In genomic region chr15:69298697-69299441, GRCh38 we compare ENCODE assay signal across 8 cellular contexts. TPM values are rescaled to one million over a fixed set of nuclear protein-coding genes. Genes with fewer than 3 reads are reported as not detected.
DNase-seq lines count a peak whose midpoint lies in the region; ATAC-seq and TF ChIP-seq lines count a peak whose summit lies in the region.

TSS of gene PAQR5 (plus strand) at chr15:69298912. CDS start at chr15:69360081, 61,169 bp downstream.

- 2 to 3% methylated on average over 51 to 63 of the region's 74 CpGs for WGBS in mesodermal cell (ENCODE audit: insufficient coverage in 2 of 2), 2 experiments

- ATAC-seq in activated CD4-positive, alpha-beta T cell treated with anti-CD3 and anti-CD28 coated beads for 36 hours, result peak; percentile 88

- H3K27ac ChIP-seq in PC-9 (no peak within 1 kb of the TSS), duodenal mucosa (ENCODE audit: low read depth, low read length) (peak within 1 kb of the TSS; percentile 17), mesodermal cell (ENCODE audit: low read depth, low read length, severe bottlenecking) (no peak within 1 kb of the TSS)

- BruUV-seq in PC-9 (replicated peaks; lab: Mats Ljungman, UMichigan), result no TSS peak

- H3K4me1 ChIP-seq in PC-9 (replicated peaks; ENCODE audit: insufficient read depth), result peaks cover 8% of the 10 kb centered on the region
- H3K4me1 ChIP-seq in duodenal mucosa (ENCODE audit: control insufficient read depth in 1 of 2, insufficient read depth in 2 of 2, low read length in 2 of 2), result peaks cover 7 to 15% of the 10 kb centered on the region in 2 donors
- no peaks in the 10 kb centered on the region for H3K4me1 ChIP-seq in mesodermal cell (ENCODE audit: control insufficient read depth, insufficient read depth, low read length, poor library complexity, severe bottlenecking)

- POLR2A ChIA-PET in activated CD4-positive, alpha-beta T cell treated with anti-CD3 and anti-CD28 coated beads for 36 hours (lab: Charles Lee), result no interaction called here
- POLR2A ChIA-PET in PC-9 (lab: Charles Lee; ENCODE audit: unreplicated experiment), result no interaction called here
- POLR2A ChIA-PET in activated CD4-positive, alpha-beta memory T cell treated with anti-CD3 and anti-CD28 coated beads, Interleukin-2, amount 10 ng/mL, durations not matched to agents 7 days and 5 days (lab: Charles Lee), result no interaction called here

- H3K36me3 ChIP-seq in PC-9 (ENCODE audit: low read depth), result no peaks in the 10 kb centered on the region
- no peaks in the 10 kb centered on the region for H3K36me3 ChIP-seq in duodenal mucosa (ENCODE audit: control insufficient read depth in 1 of 2, insufficient read depth in 2 of 2, low read length in 2 of 2)
- no peaks in the 10 kb centered on the region for H3K36me3 ChIP-seq in mesodermal cell (ENCODE audit: control insufficient read depth, insufficient read depth, low read length)

- H3K27me3 Mint-ChIP-seq in activated CD4-positive, alpha-beta T cell treated with anti-CD3 and anti-CD28 coated beads for 36 hours, result peaks cover 48% of the 10 kb centered on the region
- H3K27me3 Mint-ChIP-seq in type B pancreatic cell, result peaks cover 63% of the 10 kb centered on the region
- H3K27me3 Mint-ChIP-seq in activated CD4-positive, alpha-beta memory T cell treated with anti-CD3 and anti-CD28 coated beads, Interleukin-2, amount 10 ng/mL, durations not matched to agents 7 days and 5 days, result peaks cover 49% of the 10 kb centered on the region

- CTCF ChIA-PET in activated CD4-positive, alpha-beta T cell treated with anti-CD3 and anti-CD28 coated beads for 36 hours (lab: Charles Lee), result interaction anchor here (0.7 kb wide), 1 partner anchor 152 kb away, joined by 3 read pairs; no protein-coding TSS in a partner anchor
- CTCF ChIA-PET in PC-9 (lab: Charles Lee), result interaction anchor here (0.6 kb wide), 1 partner anchor 51 kb away, joined by 4 read pairs; no protein-coding TSS in a partner anchor
- CTCF ChIA-PET in activated CD4-positive, alpha-beta memory T cell treated with anti-CD3 and anti-CD28 coated beads, Interleukin-2, amount 10 ng/mL, durations not matched to agents 7 days and 5 days (lab: Charles Lee), result no interaction called here

- intact Hi-C loops in activated CD4-positive, alpha-beta T cell treated with anti-CD3 and anti-CD28 coated beads for 36 hours (cut with DNase I, micrococcal nuclease), result loop anchor here in 1 of 2 experiments (2.0 kb wide), 1 partner anchor 138 kb away; the partner anchor contains the start of gene GLCE
- intact Hi-C loops in PC-9 (cut with micrococcal nuclease; ENCODE audit: unreplicated experiment), result loop anchor here (2.0 kb wide), 1 partner anchor 92 kb away; no protein-coding TSS in a partner anchor

- 0 out of 2 replicates have a peak, but pooled peaks cover 5% of the 10 kb centered on the region for H3K27me3 ChIP-seq in PC-9 (ENCODE audit: insufficient read depth, low read depth)
- H3K27me3 ChIP-seq in duodenal mucosa (ENCODE audit: control insufficient read depth in 1 of 2, insufficient read depth in 2 of 2, low read length in 2 of 2), result peaks cover 9 to 10% of the 10 kb centered on the region in 2 donors

- peak within 1 kb of the TSS; percentile 58; the same call in 1 of the 2 replicates for H3K4me3 ChIP-seq in PC-9
- peak within 1 kb of the TSS; percentile 45 to 66 for H3K4me3 ChIP-seq in duodenal mucosa (ENCODE audit: low read depth in 1 of 2, low read length in 2 of 2)
- peak within 1 kb of the TSS; percentile 43 for H3K4me3 ChIP-seq in mesodermal cell (ENCODE audit: extremely low read depth, insufficient read depth, low read length, poor library complexity, severe bottlenecking)

- H3K9me3 ChIP-seq in PC-9 (ENCODE audit: insufficient read depth, low read depth), result no peaks in the 10 kb centered on the region
- H3K9me3 ChIP-seq in duodenal mucosa (ENCODE audit: control insufficient read depth in 1 of 2, low read length in 2 of 2), result no peaks in the 10 kb centered on the region
- no peaks in the 10 kb centered on the region for H3K9me3 ChIP-seq in mesodermal cell (ENCODE audit: control insufficient read depth, low read length)

- H3K79me2 ChIP-seq in PC-9 (ENCODE audit: low read depth), result no peaks in the 10 kb centered on the region

- H2AFZ ChIP-seq in PC-9, result peak within 1 kb of the TSS; percentile 82; the same call in 1 of the 2 replicates

- no peaks in the 10 kb centered on the region for H3K9me3 Mint-ChIP-seq in activated CD4-positive, alpha-beta T cell treated with anti-CD3 and anti-CD28 coated beads for 36 hours (ENCODE audit: low read depth)
- H3K9me3 Mint-ChIP-seq in type B pancreatic cell, result no peaks in the 10 kb centered on the region
- H3K9me3 Mint-ChIP-seq in activated CD4-positive, alpha-beta memory T cell treated with anti-CD3 and anti-CD28 coated beads, Interleukin-2, amount 10 ng/mL, durations not matched to agents 7 days and 5 days, result no peaks in the 10 kb centered on the region

- H3F3A ChIP-seq in PC-9 (ENCODE audit: insufficient read depth, low read depth), result no peaks in the 10 kb centered on the region

- no peaks in the 10 kb centered on the region for H3K36me3 Mint-ChIP-seq in activated CD4-positive, alpha-beta T cell treated with anti-CD3 and anti-CD28 coated beads for 36 hours (ENCODE audit: low read depth)
- no peaks in the 10 kb centered on the region for H3K36me3 Mint-ChIP-seq in type B pancreatic cell
- H3K36me3 Mint-ChIP-seq in activated CD4-positive, alpha-beta memory T cell treated with anti-CD3 and anti-CD28 coated beads, Interleukin-2, amount 10 ng/mL, durations not matched to agents 7 days and 5 days (ENCODE audit: low read depth), result no peaks in the 10 kb centered on the region

- H3K4me2 ChIP-seq in PC-9, result peak within 1 kb of the TSS; percentile 72

- TF ChIP-seq CTCF in PC-9 (conservative IDR thresholded peaks at IDR 0.05), result no peak
- no peak for TF ChIP-seq CTCF in type B pancreatic cell (conservative IDR thresholded peaks at IDR 0.05)

- no peak within 1 kb of the TSS for H3K27ac Mint-ChIP-seq in activated CD4-positive, alpha-beta T cell treated with anti-CD3 and anti-CD28 coated beads for 36 hours
- H3K27ac Mint-ChIP-seq in type B pancreatic cell, result no peak within 1 kb of the TSS
- H3K27ac Mint-ChIP-seq in activated CD4-positive, alpha-beta memory T cell treated with anti-CD3 and anti-CD28 coated beads, Interleukin-2, amount 10 ng/mL, durations not matched to agents 7 days and 5 days, result no peak within 1 kb of the TSS

- H4K20me1 ChIP-seq in PC-9 (ENCODE audit: insufficient read depth), result no peaks in the 10 kb centered on the region

- H3K9me2 ChIP-seq in PC-9 (ENCODE audit: insufficient read depth), result no peaks in the 10 kb centered on the region

- no peak within 1 kb of the TSS for H3K4me3 Mint-ChIP-seq in activated CD4-positive, alpha-beta T cell treated with anti-CD3 and anti-CD28 coated beads for 36 hours
- peak within 1 kb of the TSS; percentile 79 for H3K4me3 Mint-ChIP-seq in type B pancreatic cell
- H3K4me3 Mint-ChIP-seq in activated CD4-positive, alpha-beta memory T cell treated with anti-CD3 and anti-CD28 coated beads, Interleukin-2, amount 10 ng/mL, durations not matched to agents 7 days and 5 days, result no peak within 1 kb of the TSS

- H3K4me1 Mint-ChIP-seq in activated CD4-positive, alpha-beta T cell treated with anti-CD3 and anti-CD28 coated beads for 36 hours, result peaks cover 3% of the 10 kb centered on the region
- H3K4me1 Mint-ChIP-seq in type B pancreatic cell (ENCODE audit: unreplicated experiment), result peaks cover 5% of the 10 kb centered on the region
- H3K4me1 Mint-ChIP-seq in activated CD4-positive, alpha-beta memory T cell treated with anti-CD3 and anti-CD28 coated beads, Interleukin-2, amount 10 ng/mL, durations not matched to agents 7 days and 5 days, result no peaks in the 10 kb centered on the region

- peak; percentile 36 for DNase-seq in activated CD4-positive, alpha-beta T cell treated with anti-CD3 and anti-CD28 coated beads for 36 hours
- no peak for DNase-seq in activated CD4-positive, alpha-beta T cell treated with anti-CD3 and anti-CD28 coated beads, Interleukin-2, amount 50 U/mL, for 1 hour
- peak in 1 of 2 experiments; percentile 54 for DNase-seq in PC-9
- DNase-seq in type B pancreatic cell (ENCODE audit: extremely low spot score, unreplicated experiment), result no peak
- no peak for DNase-seq in SKM-1 (lab: John Stamatoyannopoulos, UW; ENCODE audit: unreplicated experiment)
- DNase-seq in activated CD4-positive, alpha-beta memory T cell treated with anti-CD3 and anti-CD28 coated beads, Interleukin-2, amount 10 ng/mL, durations not matched to agents 7 days and 5 days, result no peak

- no peak within 1 kb of the TSS for H3K9ac ChIP-seq in duodenal mucosa (ENCODE audit: low read depth in 1 of 2, low read length in 2 of 2)

RNA-seq across cellular contexts. Expression of gene PAQR5, which starts in this region (rescaled TPM):
- under 1 TPM in 1 of 2 experiments, not detected in 1; 0.05 TPM for total RNA-seq in activated CD4-positive, alpha-beta T cell treated with anti-CD3 and anti-CD28 coated beads for 36 hours
- total RNA-seq in PC-9 (2021) (4.9 and 5.1 TPM in 2 replicates), type B pancreatic cell (ENCODE audit: low replicate concordance) (7.8 and 22.3 TPM in 2 replicates)
- polyA plus RNA-seq in mesodermal cell (2013, experiment 1 of 2), result 0.77 TPM
- 0.40 TPM for polyA plus RNA-seq in mesodermal cell (2013, experiment 2 of 2)
- not detected for total RNA-seq in activated CD4-positive, alpha-beta memory T cell treated with anti-CD3 and anti-CD28 coated beads, Interleukin-2, amount 10 ng/mL, durations not matched to agents 7 days and 5 days

Comparison
In these comparisons a context has a peak if more than half of its experiments do, and no peak if none do; other contexts are left out.
1. Peak in DNase-seq and ATAC-seq in activated CD4-positive, alpha-beta T cell treated with anti-CD3 and anti-CD28 coated beads for 36 hours; RNA of the gene not detected or under 1 TPM.